ENCODE assay signal across 28 cellular contexts in genomic region chr6:16105056-16105455, GRCh38.
"Had no signal": no experiment of that assay in that cellular context is flagged by ENCODE, and none has a peak within 500 bp of the region (broad histone marks: within the 10 kb centered on the region; RNA-seq: fewer than 3 reads in every experiment).

No MANE protein-coding gene starts in this region.

- ATAC-seq: activated CD8-positive, alpha-beta T cell treated with anti-CD3 and anti-CD28 coated beads, Interleukin-2, amount 10 ng/mL, durations not matched to agents 7 days and 5 days; activated naive CD8-positive, alpha-beta T cell treated with anti-CD3 and anti-CD28 coated beads, Interleukin-2, amount 50 U/mL, for 24 hours; Panc1 had no signal

- H3K36me3 Mint-ChIP-seq: activated naive CD4-positive, alpha-beta T cell treated with anti-CD3 and anti-CD28 coated beads, Interleukin-2, amount 10 ng/mL, durations not matched to agents 7 days and 5 days had no signal

- H3K9me3 ChIP-seq: MG63, SJCRH30 had no signal

- H3K4me3 ChIP-seq: MG63, SJCRH30, SK-N-MC had no signal

- DNase-seq: activated CD4-positive, alpha-beta T cell treated with anti-CD3 and anti-CD28 coated beads, Interleukin-2, amount 10 ng/mL, durations not matched to agents 24 days and 14 days; activated CD4-positive, alpha-beta T cell treated with anti-CD3 and anti-CD28 coated beads, Interleukin-2, amount 50 U/mL, for 4 hours; activated CD8-positive, alpha-beta T cell treated with anti-CD3 and anti-CD28 coated beads, Interleukin-2, amount 10 ng/mL, durations not matched to agents 7 days and 5 days; activated gamma-delta T cell treated with Interleukin-2 at 50 U/mL for 16 hours; activated naive CD4-positive, alpha-beta T cell treated with anti-CD3 and anti-CD28 coated beads, Interleukin-2, amount 10 ng/mL, durations not matched to agents 7 days and 5 days; activated naive CD8-positive, alpha-beta T cell treated with anti-CD3 and anti-CD28 coated beads, Interleukin-2, amount 50 U/mL, for 24 hours; activated T-cell treated with anti-CD3 and anti-CD28 coated beads, Interleukin-2, amount 50 U/mL, for 24 hours; aorta; brain microvascular endothelial cell; central memory CD4-positive, alpha-beta T cell; Kasumi-1; KG1; MG63; NCI-H1048; NCI-H1105 treated with DMSO at 0.1 percent for 48 hours; NCI-H1436; NCI-H1930; NCI-H2081 treated with DMSO at 0.1 percent for 48 hours; NCI-H345; NCI-H524 treated with DMSO at 0.1 percent for 48 hours; SHP77 had no signal

- H3K4me3 Mint-ChIP-seq: activated CD4-positive, alpha-beta T cell treated with anti-CD3 and anti-CD28 coated beads, Interleukin-2, amount 10 ng/mL, durations not matched to agents 24 days and 14 days; activated CD8-positive, alpha-beta T cell treated with anti-CD3 and anti-CD28 coated beads, Interleukin-2, amount 10 ng/mL, durations not matched to agents 7 days and 5 days; activated naive CD4-positive, alpha-beta T cell treated with anti-CD3 and anti-CD28 coated beads, Interleukin-2, amount 10 ng/mL, durations not matched to agents 7 days and 5 days; activated naive CD8-positive, alpha-beta T cell; activated naive CD8-positive, alpha-beta T cell treated with anti-CD3 and anti-CD28 coated beads, Interleukin-2, amount 50 U/mL, for 24 hours; activated T-cell treated with anti-CD3 and anti-CD28 coated beads, Interleukin-2, amount 50 U/mL, for 24 hours; activated T-helper 1 cell treated with anti-CD3 and anti-CD28 coated beads, Interleukin-12 subunit alpha, Interleukin-12 subunit beta, Interleukin-2, Interleukin-4 antibody, amounts not matched to agents 30 ng/mL and 10 ng/mL and 1 ng/mL, durations not matched to agents 14 hours and 24 hours and 36 hours; T-helper 1 cell treated with Interleukin-12 subunit alpha and Interleukin-12 subunit beta and Interleukin-4 antibody, amounts not matched to agents 30 μg/mL and 1 μg/mL, for 36 hours; T-helper 2 cell treated with Interferon-gamma antibody and Interleukin-4, amounts not matched to agents 5 μg/mL and 100 μg/mL, for 36 hours had no signal

- H3K27me3 ChIP-seq: brain microvascular endothelial cell, MG63, SJCRH30 had no signal

- H3K36me3 ChIP-seq: brain microvascular endothelial cell, MG63, SJCRH30 had no signal

- H3K27me3 Mint-ChIP-seq: activated CD4-positive, alpha-beta T cell treated with anti-CD3 and anti-CD28 coated beads, Interleukin-2, amount 10 ng/mL, durations not matched to agents 24 days and 14 days; activated naive CD4-positive, alpha-beta T cell treated with anti-CD3 and anti-CD28 coated beads, Interleukin-2, amount 10 ng/mL, durations not matched to agents 7 days and 5 days; activated naive CD8-positive, alpha-beta T cell; activated naive CD8-positive, alpha-beta T cell treated with anti-CD3 and anti-CD28 coated beads, Interleukin-2, amount 50 U/mL, for 24 hours; activated T-cell treated with anti-CD3 and anti-CD28 coated beads, Interleukin-2, amount 50 U/mL, for 24 hours had no signal

- H3K27ac Mint-ChIP-seq: activated CD4-positive, alpha-beta T cell treated with anti-CD3 and anti-CD28 coated beads, Interleukin-2, amount 10 ng/mL, durations not matched to agents 24 days and 14 days; activated CD8-positive, alpha-beta T cell treated with anti-CD3 and anti-CD28 coated beads, Interleukin-2, amount 10 ng/mL, durations not matched to agents 7 days and 5 days; activated naive CD4-positive, alpha-beta T cell treated with anti-CD3 and anti-CD28 coated beads, Interleukin-2, amount 10 ng/mL, durations not matched to agents 7 days and 5 days; activated naive CD8-positive, alpha-beta T cell; activated naive CD8-positive, alpha-beta T cell treated with anti-CD3 and anti-CD28 coated beads, Interleukin-2, amount 50 U/mL, for 24 hours; activated T-cell treated with anti-CD3 and anti-CD28 coated beads, Interleukin-2, amount 50 U/mL, for 24 hours; activated T-helper 1 cell treated with anti-CD3 and anti-CD28 coated beads, Interleukin-12 subunit alpha, Interleukin-12 subunit beta, Interleukin-2, Interleukin-4 antibody, amounts not matched to agents 30 ng/mL and 10 ng/mL and 1 ng/mL, durations not matched to agents 14 hours and 24 hours and 36 hours; T-helper 1 cell treated with Interleukin-12 subunit alpha and Interleukin-12 subunit beta and Interleukin-4 antibody, amounts not matched to agents 30 μg/mL and 1 μg/mL, for 36 hours; T-helper 2 cell treated with Interferon-gamma antibody and Interleukin-4, amounts not matched to agents 5 μg/mL and 100 μg/mL, for 36 hours had no signal

- H3K4me1 Mint-ChIP-seq: activated CD4-positive, alpha-beta T cell treated with anti-CD3 and anti-CD28 coated beads, Interleukin-2, amount 10 ng/mL, durations not matched to agents 24 days and 14 days; activated naive CD4-positive, alpha-beta T cell treated with anti-CD3 and anti-CD28 coated beads, Interleukin-2, amount 10 ng/mL, durations not matched to agents 7 days and 5 days; activated naive CD8-positive, alpha-beta T cell treated with anti-CD3 and anti-CD28 coated beads, Interleukin-2, amount 50 U/mL, for 24 hours had no signal

- H3K27ac ChIP-seq: brain microvascular endothelial cell, SJCRH30 had no signal
